ENCODE assay signal across 9 cellular contexts in the genomic region with DNA sequence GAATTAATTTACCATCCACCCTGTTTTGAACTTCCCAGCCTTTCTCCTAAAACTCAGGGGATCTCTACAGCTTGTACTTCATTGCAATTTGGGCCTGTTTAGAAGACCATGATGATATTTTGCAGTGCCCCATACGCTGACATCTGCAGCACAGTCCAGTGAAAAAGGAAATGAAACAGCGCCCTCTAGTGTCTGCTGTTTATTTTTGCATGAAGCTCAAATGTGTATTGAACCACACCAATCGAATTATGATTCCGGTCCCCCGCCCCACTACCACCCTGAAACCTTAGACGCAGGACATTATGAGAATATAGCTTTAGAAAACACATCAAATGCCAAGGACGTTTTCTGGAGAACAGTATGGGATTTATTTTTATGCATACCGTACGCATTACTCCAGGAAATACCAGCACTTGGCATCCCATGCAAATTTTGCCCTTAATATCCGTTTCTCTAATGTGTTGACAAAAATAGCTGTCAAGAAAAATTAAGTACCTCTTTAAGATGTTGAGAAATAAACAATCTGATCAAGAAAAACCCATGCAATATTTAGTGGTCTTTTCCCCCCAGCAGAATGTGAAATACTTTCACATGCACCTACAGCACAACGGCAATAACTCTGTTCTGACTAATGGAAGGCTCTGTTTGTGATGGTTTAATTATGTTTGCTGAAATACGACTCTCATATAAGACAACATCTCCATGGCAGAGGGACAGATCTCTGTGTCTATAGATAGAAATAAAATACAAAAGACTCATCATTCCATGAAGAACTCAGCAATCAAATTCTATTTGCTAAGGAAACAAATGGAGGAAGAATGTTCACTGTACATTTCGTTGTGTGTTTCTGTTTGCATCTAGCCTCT.
DNase-seq lines count a peak whose midpoint lies in the region; ATAC-seq and TF ChIP-seq lines count a peak whose summit lies in the region.
"Had no signal": no experiment of that assay in that cellular context is flagged by ENCODE, and none has a peak within 500 bp of the region (broad histone marks: within the 10 kb centered on the region; RNA-seq: fewer than 3 reads in every experiment).

No MANE protein-coding gene starts in this region.

- TF ChIP-seq CTCF in brain (conservative IDR thresholded peaks at IDR 0.05), result peak; percentile 83 to 88

- DNase-seq in COLO668 (lab: John Stamatoyannopoulos, UW; ENCODE audit: unreplicated experiment) (peak; percentile 55), NCI-H1105 (lab: John Stamatoyannopoulos, UW) (peak; percentile 85), T-helper 2 cell (peak in 3 of 5 experiments; percentile 7 to 64 (median 10)), immature natural killer cell (peak; percentile 53 to 67 (median 61))
- DNase-seq in stimulated activated CD4-positive, alpha-beta T cell treated with anti-CD3 and anti-CD28 coated beads, Interleukin-1b, Interleukin-23, amount 100 ng/mL, for 48 hours, result peak; percentile 45

- peaks cover 3% of the 10 kb centered on the region for H3K36me3 Mint-ChIP-seq in brain
- no peaks in the 10 kb centered on the region for H3K36me3 Mint-ChIP-seq in immature natural killer cell
- H3K36me3 Mint-ChIP-seq: activated naive CD4-positive, alpha-beta T cell treated with anti-CD3 and anti-CD28 coated beads, Interleukin-2, amount 50 U/mL, for 24 hours had no signal

- peaks cover 35% of the 10 kb centered on the region for H3K4me1 Mint-ChIP-seq in brain
- no peaks in the 10 kb centered on the region for H3K4me1 Mint-ChIP-seq in immature natural killer cell

- no peaks in the 10 kb centered on the region for H3K9me3 Mint-ChIP-seq in brain
- H3K9me3 Mint-ChIP-seq in immature natural killer cell, result no peaks in the 10 kb centered on the region
- H3K9me3 Mint-ChIP-seq: activated naive CD4-positive, alpha-beta T cell treated with anti-CD3 and anti-CD28 coated beads, Interleukin-2, amount 50 U/mL, for 24 hours had no signal

- H3K4me3 Mint-ChIP-seq in brain (peak overlapping the region in 2 of 5 experiments; percentile 4 to 13), immature natural killer cell (no peak overlapping the region)
- H3K4me3 Mint-ChIP-seq: activated naive CD4-positive, alpha-beta T cell treated with anti-CD3 and anti-CD28 coated beads, Interleukin-2, amount 50 U/mL, for 24 hours had no signal

- ATAC-seq in GM21423 (IDR thresholded peaks at IDR 0.05; ENCODE audit: unreplicated experiment), result peak; percentile 68
- no peak for ATAC-seq in GM18517 (IDR thresholded peaks at IDR 0.05; ENCODE audit: unreplicated experiment)

- H3K27me3 Mint-ChIP-seq in brain, result peaks cover 7% of the 10 kb centered on the region
- H3K27me3 Mint-ChIP-seq in immature natural killer cell (ENCODE audit: low read depth in 3 of 3), result peaks cover 2 to 12% (median 8%) of the 10 kb centered on the region in 3 donors

- H3K27ac Mint-ChIP-seq in brain (peak overlapping the region in 1 of 5 experiments; percentile 19), immature natural killer cell (no peak overlapping the region)
- H3K27ac Mint-ChIP-seq: activated naive CD4-positive, alpha-beta T cell treated with anti-CD3 and anti-CD28 coated beads, Interleukin-2, amount 50 U/mL, for 24 hours had no signal

Comparison
In these comparisons a context has a peak if more than half of its experiments do, and no peak if none do; other contexts are left out.
1. DNase-seq: peak in every context shown above with its lines; median percentile 85 in NCI-H1105; 61 in immature natural killer cell; 55 in COLO668; 45 in stimulated activated CD4-positive, alpha-beta T cell treated with anti-CD3 and anti-CD28 coated beads, Interleukin-1b, Interleukin-23, amount 100 ng/mL, for 48 hours; 10 in T-helper 2 cell.